Comparison of ENCODE assay signal across 14 cellular contexts in the genomic region with DNA sequence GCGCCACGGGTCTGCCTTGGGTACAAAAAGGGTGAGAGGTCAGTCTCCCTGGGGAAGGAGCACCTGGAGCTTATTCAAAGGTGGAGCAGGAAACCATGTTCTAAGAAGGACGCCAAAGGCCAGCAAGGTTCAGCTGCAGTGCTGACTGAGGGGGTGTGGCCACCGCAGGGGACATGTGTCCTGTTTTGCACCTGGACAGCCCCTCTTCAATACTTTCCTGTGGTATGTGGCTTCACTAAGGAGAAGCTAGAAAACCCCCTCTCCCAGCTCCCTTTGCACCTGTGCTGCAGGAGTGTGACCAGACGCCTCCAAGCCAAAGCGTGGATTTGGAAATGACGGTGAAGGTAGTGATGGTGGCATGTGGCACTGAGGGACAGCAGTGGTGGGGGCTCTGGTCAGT. TPM values are rescaled to one million over a fixed set of nuclear protein-coding genes. Genes with fewer than 3 reads are reported as not detected.
DNase-seq lines count a peak whose midpoint lies in the region; ATAC-seq and FAIRE-seq lines count a peak whose summit lies in the region.
"Had no signal": no experiment of that assay in that cellular context is flagged by ENCODE, and none has a peak within 500 bp of the region (broad histone marks: within the 10 kb centered on the region; RNA-seq: fewer than 3 reads in every experiment).

No MANE protein-coding gene starts in this region.

- H3K4me1 ChIP-seq in CD4-positive, CD25-positive, alpha-beta regulatory T cell (ENCODE audit: control insufficient read depth, insufficient read depth, low read length, poor library complexity, severe bottlenecking) = peaks cover 84% of the 10 kb centered on the region
- H3K4me1 ChIP-seq in naive thymus-derived CD4-positive, alpha-beta T cell (ENCODE audit: control insufficient read depth in 2 of 2, insufficient read depth in 2 of 2, low read length in 2 of 2) = peaks cover 31 to 51% of the 10 kb centered on the region in 2 donors

- no peak overlapping the region for H3K4me3 Mint-ChIP-seq in activated CD4-positive, alpha-beta memory T cell treated with anti-CD3 and anti-CD28 coated beads, Interleukin-2, amount 10 ng/mL, durations not matched to agents 7 days and 5 days
- H3K4me3 Mint-ChIP-seq in activated CD4-positive, alpha-beta memory T cell treated with anti-CD3 and anti-CD28 coated beads for 36 hours = no peak overlapping the region
- peak overlapping the region in 3 of 4 donors; percentile 8 to 62 (median 54) for H3K4me3 Mint-ChIP-seq in CD4-positive, CD25-positive, alpha-beta regulatory T cell
- H3K4me3 Mint-ChIP-seq in naive thymus-derived CD4-positive, alpha-beta T cell = no peak overlapping the region

- H3K4me3 ChIP-seq in CD4-positive, CD25-positive, alpha-beta regulatory T cell (ENCODE audit: low read depth, low read length) = no peak overlapping the region
- H3K4me3 ChIP-seq in naive thymus-derived CD4-positive, alpha-beta T cell (ENCODE audit: low read length) = no peak overlapping the region

- H3K9me3 ChIP-seq in CD4-positive, CD25-positive, alpha-beta regulatory T cell (ENCODE audit: control insufficient read depth in 2 of 2, low read length in 2 of 2) = no peaks in the 10 kb centered on the region
- H3K9me3 ChIP-seq in naive thymus-derived CD4-positive, alpha-beta T cell (ENCODE audit: control insufficient read depth in 2 of 3, low read length in 3 of 3) = no peaks in the 10 kb centered on the region

- H3K27ac Mint-ChIP-seq in activated CD4-positive, alpha-beta memory T cell treated with anti-CD3 and anti-CD28 coated beads, Interleukin-2, amount 10 ng/mL, durations not matched to agents 7 days and 5 days = peak overlapping the region; percentile 35
- no peak overlapping the region for H3K27ac Mint-ChIP-seq in activated CD4-positive, alpha-beta memory T cell treated with anti-CD3 and anti-CD28 coated beads for 36 hours
- H3K27ac Mint-ChIP-seq in CD4-positive, CD25-positive, alpha-beta regulatory T cell = peak overlapping the region; percentile 92 to 98 (median 93)
- peak overlapping the region in 6 of 9 donors; percentile 45 to 97 (median 82) for H3K27ac Mint-ChIP-seq in naive thymus-derived CD4-positive, alpha-beta T cell
- H3K27ac Mint-ChIP-seq: IgD-negative memory B cell had no signal

- CTCF ChIA-PET in activated CD4-positive, alpha-beta memory T cell treated with anti-CD3 and anti-CD28 coated beads, Interleukin-2, amount 10 ng/mL, durations not matched to agents 7 days and 5 days (lab: Charles Lee) = no interaction called here
- CTCF ChIA-PET in activated CD4-positive, alpha-beta memory T cell treated with anti-CD3 and anti-CD28 coated beads for 36 hours (lab: Charles Lee) = no interaction called here
- CTCF ChIA-PET in naive thymus-derived CD4-positive, alpha-beta T cell (lab: Charles Lee) = no interaction called here

- no peak for ATAC-seq in CD4-positive, CD25-positive, alpha-beta regulatory T cell (ENCODE audit: low read depth in 2 of 2)
- ATAC-seq in naive thymus-derived CD4-positive, alpha-beta T cell = no peak
- ATAC-seq: HCT116 had no signal

- peaks cover 57% of the 10 kb centered on the region for H3K4me1 Mint-ChIP-seq in activated CD4-positive, alpha-beta memory T cell treated with anti-CD3 and anti-CD28 coated beads, Interleukin-2, amount 10 ng/mL, durations not matched to agents 7 days and 5 days
- H3K4me1 Mint-ChIP-seq in activated CD4-positive, alpha-beta memory T cell treated with anti-CD3 and anti-CD28 coated beads for 36 hours (ENCODE audit: low read depth) = peaks cover 56% of the 10 kb centered on the region
- H3K4me1 Mint-ChIP-seq in CD4-positive, CD25-positive, alpha-beta regulatory T cell = peaks cover 25 to 93% (median 71%) of the 10 kb centered on the region in 4 donors
- H3K4me1 Mint-ChIP-seq in naive thymus-derived CD4-positive, alpha-beta T cell = peaks cover 39 to 94% (median 84%) of the 10 kb centered on the region in 7 donors

- H3K36me3 ChIP-seq in CD4-positive, CD25-positive, alpha-beta regulatory T cell (ENCODE audit: control insufficient read depth, insufficient read depth, low read length) = peaks cover 38% of the 10 kb centered on the region
- peaks cover 4 to 52% (median 6%) of the 10 kb centered on the region in 3 experiments for H3K36me3 ChIP-seq in naive thymus-derived CD4-positive, alpha-beta T cell (ENCODE audit: control insufficient read depth in 2 of 3, insufficient read depth in 3 of 3, low read length in 3 of 3)

- peaks cover 83% of the 10 kb centered on the region for H3K36me3 Mint-ChIP-seq in activated CD4-positive, alpha-beta memory T cell treated with anti-CD3 and anti-CD28 coated beads, Interleukin-2, amount 10 ng/mL, durations not matched to agents 7 days and 5 days (ENCODE audit: low read depth)
- peaks cover 57% of the 10 kb centered on the region for H3K36me3 Mint-ChIP-seq in activated CD4-positive, alpha-beta memory T cell treated with anti-CD3 and anti-CD28 coated beads for 36 hours
- H3K36me3 Mint-ChIP-seq in CD4-positive, CD25-positive, alpha-beta regulatory T cell = peaks cover 60% of the 10 kb centered on the region
- peaks cover 16 to 61% (median 49%) of the 10 kb centered on the region in 5 donors for H3K36me3 Mint-ChIP-seq in naive thymus-derived CD4-positive, alpha-beta T cell

- POLR2A ChIA-PET in activated CD4-positive, alpha-beta memory T cell treated with anti-CD3 and anti-CD28 coated beads, Interleukin-2, amount 10 ng/mL, durations not matched to agents 7 days and 5 days (lab: Charles Lee) = interaction anchor here (0.8 to 1.9 kb wide), 4 partner anchors 9 to 161 kb away, joined by 3 to 7 read pairs (median 3); partner anchors contain the start of genes NANS and TBC1D2
- POLR2A ChIA-PET in activated CD4-positive, alpha-beta memory T cell treated with anti-CD3 and anti-CD28 coated beads for 36 hours (lab: Charles Lee) = no interaction called here
- POLR2A ChIA-PET in naive thymus-derived CD4-positive, alpha-beta T cell (lab: Charles Lee) = interaction anchor here (0.8 to 7.8 kb wide), 6 partner anchors 11 to 175 kb away, joined by 3 to 73 read pairs (median 5); partner anchors contain the start of gene TRIM14

- no peak for DNase-seq in activated CD4-positive, alpha-beta memory T cell treated with anti-CD3 and anti-CD28 coated beads, Interleukin-2, amount 10 ng/mL, durations not matched to agents 7 days and 5 days
- DNase-seq in activated CD4-positive, alpha-beta memory T cell treated with anti-CD3 and anti-CD28 coated beads for 36 hours = no peak
- DNase-seq in CD4-positive, CD25-positive, alpha-beta regulatory T cell = no peak
- DNase-seq in NCI-H69 (lab: John Stamatoyannopoulos, UW) (peak; percentile 48), NCI-H226 (no peak), HTR-8/SVneo (ENCODE audit: insufficient read length, low spot score) (no peak)
- DNase-seq in naive thymus-derived CD4-positive, alpha-beta T cell = no peak
- DNase-seq: AML-193, NCI-H1417 treated with DMSO at 0.1 percent for 48 hours, NCI-H2081, NCI-H524 treated with DMSO at 0.1 percent for 48 hours had no signal

- no peak overlapping the region for H3K27ac ChIP-seq in CD4-positive, CD25-positive, alpha-beta regulatory T cell (ENCODE audit: insufficient read depth, low read length, poor library complexity, severe bottlenecking)
- H3K27ac ChIP-seq in naive thymus-derived CD4-positive, alpha-beta T cell (ENCODE audit: low read depth, low read length) = no peak overlapping the region
- H3K27ac ChIP-seq: RWPE1 had no signal

- H3K27me3 ChIP-seq in CD4-positive, CD25-positive, alpha-beta regulatory T cell (ENCODE audit: control insufficient read depth, insufficient read depth, low read length) = no peaks in the 10 kb centered on the region
- H3K27me3 ChIP-seq in naive thymus-derived CD4-positive, alpha-beta T cell (ENCODE audit: control insufficient read depth in 2 of 2, insufficient read depth in 2 of 2, low read length in 2 of 2) = no peaks in the 10 kb centered on the region

- H3K9me3 Mint-ChIP-seq in activated CD4-positive, alpha-beta memory T cell treated with anti-CD3 and anti-CD28 coated beads, Interleukin-2, amount 10 ng/mL, durations not matched to agents 7 days and 5 days = no peaks in the 10 kb centered on the region
- H3K9me3 Mint-ChIP-seq in activated CD4-positive, alpha-beta memory T cell treated with anti-CD3 and anti-CD28 coated beads for 36 hours = no peaks in the 10 kb centered on the region
- peaks cover 0 to 2% (median 0%) of the 10 kb centered on the region in 7 donors for H3K9me3 Mint-ChIP-seq in CD4-positive, CD25-positive, alpha-beta regulatory T cell
- H3K9me3 Mint-ChIP-seq in naive thymus-derived CD4-positive, alpha-beta T cell = peaks cover 0 to 1% (median 0%) of the 10 kb centered on the region in 11 donors
- H3K9me3 Mint-ChIP-seq: IgD-negative memory B cell had no signal

- no peak for FAIRE-seq in HTR-8/SVneo (lab: Jason Lieb, UNC)

- no peaks in the 10 kb centered on the region for H3K27me3 Mint-ChIP-seq in activated CD4-positive, alpha-beta memory T cell treated with anti-CD3 and anti-CD28 coated beads, Interleukin-2, amount 10 ng/mL, durations not matched to agents 7 days and 5 days
- H3K27me3 Mint-ChIP-seq in activated CD4-positive, alpha-beta memory T cell treated with anti-CD3 and anti-CD28 coated beads for 36 hours = no peaks in the 10 kb centered on the region
- H3K27me3 Mint-ChIP-seq in CD4-positive, CD25-positive, alpha-beta regulatory T cell = no peaks in the 10 kb centered on the region
- no peaks in the 10 kb centered on the region for H3K27me3 Mint-ChIP-seq in naive thymus-derived CD4-positive, alpha-beta T cell
- H3K27me3 Mint-ChIP-seq: IgD-negative memory B cell had no signal

- intact Hi-C loops in activated CD4-positive, alpha-beta memory T cell treated with anti-CD3 and anti-CD28 coated beads for 36 hours (cut with micrococcal nuclease) = no loop called here
- intact Hi-C loops in naive thymus-derived CD4-positive, alpha-beta T cell (cut with micrococcal nuclease) = no loop called here

RNA-seq across cellular contexts. Expression of gene TRIM14, which starts 23.6 kb away (rescaled TPM):
- total RNA-seq in activated CD4-positive, alpha-beta memory T cell treated with anti-CD3 and anti-CD28 coated beads, Interleukin-2, amount 10 ng/mL, durations not matched to agents 7 days and 5 days = 100 to 1,000 TPM in 1 of 2 experiments, 10 to 100 TPM in 1; 99.4 to 101 TPM
- total RNA-seq in activated CD4-positive, alpha-beta memory T cell treated with anti-CD3 and anti-CD28 coated beads for 36 hours = 10 to 100 TPM; 49.1 to 52.7 TPM
- 120 TPM for total RNA-seq in CD4-positive, CD25-positive, alpha-beta regulatory T cell
- 10 to 100 TPM; 65.2 to 94.0 (median 73.7) TPM for polyA plus RNA-seq in CD4-positive, CD25-positive, alpha-beta regulatory T cell
- 100 to 1,000 TPM in 1 of 5 experiments, 10 to 100 TPM in 4; 54.1 to 114 (median 79.7) TPM for total RNA-seq in naive thymus-derived CD4-positive, alpha-beta T cell
- polyA plus RNA-seq in naive thymus-derived CD4-positive, alpha-beta T cell = 100 to 1,000 TPM in 1 of 2 donors, 10 to 100 TPM in 1; 57.8 to 107 TPM

RNA-seq across cellular contexts. Expression of gene NANS, which starts 38.9 kb away (rescaled TPM):
- 10 to 100 TPM; 46.1 to 47.3 TPM for total RNA-seq in activated CD4-positive, alpha-beta memory T cell treated with anti-CD3 and anti-CD28 coated beads, Interleukin-2, amount 10 ng/mL, durations not matched to agents 7 days and 5 days
- total RNA-seq in activated CD4-positive, alpha-beta memory T cell treated with anti-CD3 and anti-CD28 coated beads for 36 hours = 10 to 100 TPM; 48.4 to 51.9 TPM
- total RNA-seq in CD4-positive, CD25-positive, alpha-beta regulatory T cell = 51.4 TPM
- polyA plus RNA-seq in CD4-positive, CD25-positive, alpha-beta regulatory T cell = 10 to 100 TPM; 34.4 to 44.7 (median 36.4) TPM
- 10 to 100 TPM; 16.3 to 58.9 (median 51.8) TPM for total RNA-seq in naive thymus-derived CD4-positive, alpha-beta T cell
- polyA plus RNA-seq in naive thymus-derived CD4-positive, alpha-beta T cell = 10 to 100 TPM; 33.0 to 33.2 TPM

Comparison
In these comparisons a context has a peak if more than half of its experiments do, and no peak if none do; other contexts are left out.
1. H3K4me3 Mint-ChIP-seq: peak in CD4-positive, CD25-positive, alpha-beta regulatory T cell (3 of 4); none in activated CD4-positive, alpha-beta memory T cell treated with anti-CD3 and anti-CD28 coated beads, Interleukin-2, amount 10 ng/mL, durations not matched to agents 7 days and 5 days (single experiment), activated CD4-positive, alpha-beta memory T cell treated with anti-CD3 and anti-CD28 coated beads for 36 hours (single experiment) and naive thymus-derived CD4-positive, alpha-beta T cell (0 of 10).